ENCODE assay signal across 4 cellular contexts in genomic region chr1:109669949-109670302, GRCh38. TPM values are rescaled to one million over a fixed set of nuclear protein-coding genes. Genes with fewer than 3 reads are reported as not detected.
"Had no signal": no experiment of that assay in that cellular context is flagged by ENCODE, and none has a peak within 500 bp of the region (broad histone marks: within the 10 kb centered on the region; RNA-seq: fewer than 3 reads in every experiment).

No MANE protein-coding gene starts in this region.

RNA-seq across cellular contexts. Expression of gene GSTM1, which starts 17.7 kb away (rescaled TPM):
- total RNA-seq: activated CD8-positive, alpha-beta memory T cell treated with anti-CD3 and anti-CD28 coated beads for 36 hours; left cardiac atrium; Right ventricle myocardium superior had no signal

RNA-seq across cellular contexts. Expression of gene GSTM5, which starts 42.1 kb away (rescaled TPM):
- total RNA-seq: activated CD8-positive, alpha-beta memory T cell treated with anti-CD3 and anti-CD28 coated beads for 36 hours; bronchial epithelial cell had no signal
